ENCODE assay signal across 8 cellular contexts in the genomic region with DNA sequence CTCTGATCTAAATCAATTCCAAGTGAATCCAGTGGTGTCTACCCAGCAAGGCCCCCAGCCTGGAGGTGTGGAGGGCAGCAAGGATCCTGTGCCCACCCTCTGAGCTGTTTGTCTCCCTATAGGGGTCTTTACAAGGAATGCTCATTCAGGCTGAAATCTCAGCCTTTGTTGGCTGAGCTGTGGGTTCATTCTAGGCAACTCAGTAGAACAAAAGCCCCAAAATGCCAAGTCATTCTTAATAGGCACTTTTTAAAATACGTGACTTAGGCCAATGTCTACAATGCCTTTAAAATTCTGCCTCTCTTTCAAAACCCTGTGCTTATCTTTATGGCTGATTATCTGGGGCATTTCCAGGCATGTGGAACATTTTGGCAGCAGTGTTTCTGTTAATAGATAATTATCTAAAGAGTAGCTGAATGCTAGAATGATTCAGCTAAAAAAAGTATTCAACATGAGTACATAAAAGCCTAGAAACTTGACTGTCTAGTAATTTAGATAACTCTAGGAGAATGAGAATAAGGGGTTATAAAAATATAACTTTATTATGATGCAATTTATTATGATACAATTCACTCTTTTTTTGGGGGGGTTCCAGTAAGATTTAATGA. TPM values are rescaled to one million over a fixed set of nuclear protein-coding genes. Genes with fewer than 3 reads are reported as not detected.
DNase-seq lines count a peak whose midpoint lies in the region; ATAC-seq and TF ChIP-seq lines count a peak whose summit lies in the region.
"Had no signal": no experiment of that assay in that cellular context is flagged by ENCODE, and none has a peak within 500 bp of the region (broad histone marks: within the 10 kb centered on the region; RNA-seq: fewer than 3 reads in every experiment).

No MANE protein-coding gene starts in this region.

- H2AFZ ChIP-seq in mammary epithelial cell (ENCODE audit: low read depth, low read length) (peak overlapping the region; percentile 0), osteoblast (ENCODE audit: low read length) (peak overlapping the region; percentile 4)

- H3K36me3 ChIP-seq in mammary epithelial cell (ENCODE audit: insufficient read depth, low read length) (no peaks in the 10 kb centered on the region), osteoblast (ENCODE audit: insufficient read depth, low read length) (no peaks in the 10 kb centered on the region)

- H3K4me3 ChIP-seq in mammary epithelial cell (replicated peaks in 1 of 3; ENCODE audit: insufficient read depth in 1 of 3, low read depth in 2 of 3, low read length in 3 of 3): no peak overlapping the region
- H3K4me3 ChIP-seq in osteoblast (ENCODE audit: insufficient read depth, low read length): no peak overlapping the region
- H3K4me3 ChIP-seq: GM12878 had no signal

- H4K20me1 ChIP-seq in mammary epithelial cell (ENCODE audit: insufficient read depth, low read length) (no peaks in the 10 kb centered on the region), osteoblast (ENCODE audit: insufficient read depth, low read length) (no peaks in the 10 kb centered on the region)

- H3K79me2 ChIP-seq in mammary epithelial cell (ENCODE audit: insufficient read depth, low read length) (no peaks in the 10 kb centered on the region), osteoblast (ENCODE audit: insufficient read depth, low read length) (no peaks in the 10 kb centered on the region)

- intact Hi-C loops in mammary epithelial cell (cut with micrococcal nuclease): no loop called here

- TF ChIP-seq CTCF in mammary epithelial cell (conservative IDR thresholded peaks at IDR 0.05 in 1 of 2, IDR thresholded peaks at IDR 0.05 in 1 of 2; ENCODE audit: extremely low read depth in 1 of 2, insufficient read depth in 1 of 2, low read depth in 1 of 2, low read length in 2 of 2) (no peak), osteoblast (IDR thresholded peaks at IDR 0.05; ENCODE audit: extremely low read depth, low read depth, low read length) (no peak)

- no peak overlapping the region for H3K27ac ChIP-seq in mammary epithelial cell (ENCODE audit: insufficient read depth, low read depth, low read length)
- H3K27ac ChIP-seq in osteoblast (ENCODE audit: low read depth, low read length): peak overlapping the region; percentile 86

- dilution Hi-C loops in mammary epithelial cell (cut with HindIII; ENCODE audit: low sequenced_read_pairs): no loop called here

- no peaks in the 10 kb centered on the region for H3K4me1 ChIP-seq in mammary epithelial cell (ENCODE audit: insufficient read depth, low read length)
- H3K4me1 ChIP-seq in osteoblast (ENCODE audit: insufficient read depth, low read length): peaks cover 8% of the 10 kb centered on the region

- H3K9me3 ChIP-seq in mammary epithelial cell (replicated peaks; ENCODE audit: insufficient read depth, low read length): no peaks in the 10 kb centered on the region
- no peaks in the 10 kb centered on the region for H3K9me3 ChIP-seq in osteoblast (ENCODE audit: low read depth, low read length)

- no TSS peak for BruUV-seq in mammary epithelial cell (replicated peaks; lab: Mats Ljungman, UMichigan)

- CTCF ChIA-PET in mammary epithelial cell (lab: Charles Lee; ENCODE audit: low non-redundant PET): no interaction called here

- peak; percentile 28 for DNase-seq in HK-2 (ENCODE audit: unreplicated experiment)
- DNase-seq in mammary epithelial cell: peak; percentile 10
- no peak for DNase-seq in osteoblast (ENCODE audit: insufficient read length, low spot score, missing footprints)
- DNase-seq in AML-193 (lab: John Stamatoyannopoulos, UW): no peak
- no peak for DNase-seq in GM19238 (ENCODE audit: insufficient read length, low spot score)
- DNase-seq: NCI-H526 had no signal

- H3K27me3 ChIP-seq in mammary epithelial cell (ENCODE audit: insufficient read depth, low read length) (no peaks in the 10 kb centered on the region), osteoblast (ENCODE audit: insufficient read depth, low read length) (no peaks in the 10 kb centered on the region)

- no peak for ATAC-seq in HG03139 (IDR thresholded peaks at IDR 0.05; ENCODE audit: unreplicated experiment)
- ATAC-seq: GM12878 had no signal

- WGBS in mammary epithelial cell (ENCODE audit: low coverage, missing lambda C conversion rate): 33% methylated on average over 1 of the region's 1 CpG

- no peak overlapping the region for H3K9ac ChIP-seq in mammary epithelial cell (ENCODE audit: insufficient read depth, low read length)

- in situ Hi-C loops in mammary epithelial cell (cut with MboI; ENCODE audit: low sequenced_read_pairs in 2 of 2): no loop called here

- no peak overlapping the region for H3K4me2 ChIP-seq in mammary epithelial cell (ENCODE audit: insufficient read depth, low read depth, low read length)
- no peak overlapping the region for H3K4me2 ChIP-seq in osteoblast (ENCODE audit: insufficient read depth, low read length)

RNA-seq across cellular contexts. Expression of a gene that starts 7.4 kb away (rescaled TPM):
- 10 to 100 TPM in 1 of 2 donors, 1 to 10 TPM in 1; 5.6 to 10.5 TPM for total RNA-seq in mammary epithelial cell
- 1.9 TPM for polyA plus RNA-seq in mammary epithelial cell
- polyA minus RNA-seq in mammary epithelial cell: not detected
- not detected in 2 replicates for total RNA-seq in osteoblast
- total RNA-seq: GM12878 had no signal
- polyA plus RNA-seq: GM12878 had no signal

RNA-seq across cellular contexts. Expression of a gene that starts 12.6 kb away (rescaled TPM):
- total RNA-seq in mammary epithelial cell (1 to 10 TPM in 1 of 2 donors, under 1 TPM in 1; 0.99 to 1.3 TPM), osteoblast (not detected in 2 replicates)
- polyA plus RNA-seq in mammary epithelial cell: not detected
- polyA minus RNA-seq in mammary epithelial cell: not detected
- total RNA-seq: GM12878 had no signal
- polyA plus RNA-seq: GM12878 had no signal

RNA-seq across cellular contexts. Expression of a gene that starts 18.4 kb away (rescaled TPM):
- total RNA-seq in mammary epithelial cell (under 1 TPM; 0.14 to 0.83 TPM), osteoblast (not detected in 2 replicates)
- not detected for polyA plus RNA-seq in mammary epithelial cell
- not detected for polyA minus RNA-seq in mammary epithelial cell
- total RNA-seq: GM12878 had no signal
- polyA plus RNA-seq: GM12878 had no signal

RNA-seq across cellular contexts. Expression of a gene that starts 18.4 kb away (rescaled TPM):
- total RNA-seq in mammary epithelial cell: under 1 TPM; 0.61 to 0.83 TPM
- not detected for polyA plus RNA-seq in mammary epithelial cell
- not detected for polyA minus RNA-seq in mammary epithelial cell
- not detected in 2 replicates for total RNA-seq in osteoblast
- total RNA-seq: GM12878 had no signal
- polyA plus RNA-seq: GM12878 had no signal

RNA-seq across cellular contexts. Expression of a gene that starts 28.4 kb away (rescaled TPM):
- not detected for total RNA-seq in mammary epithelial cell
- polyA plus RNA-seq in mammary epithelial cell: not detected
- not detected for polyA minus RNA-seq in mammary epithelial cell
- not detected in 2 replicates for total RNA-seq in osteoblast
- total RNA-seq: GM12878 had no signal

Comparison
In these comparisons a context has a peak if more than half of its experiments do, and no peak if none do; other contexts are left out.
1. DNase-seq: peak in HK-2 (single experiment) and mammary epithelial cell (single experiment); none in osteoblast (single experiment), AML-193 (0 of 2) and GM19238 (single experiment).